ENCODE assay signal across 20 cellular contexts in genomic region chr7:105133358-105133757, GRCh38.
DNase-seq lines count a peak whose midpoint lies in the region; ATAC-seq and TF ChIP-seq lines count a peak whose summit lies in the region.
"Had no signal": no experiment of that assay in that cellular context is flagged by ENCODE, and none has a peak within 500 bp of the region (broad histone marks: within the 10 kb centered on the region; RNA-seq: fewer than 3 reads in every experiment).

No MANE protein-coding gene starts in this region.

- no peak overlapping the region for H2AFZ ChIP-seq in IMR-90 (replicated peaks; ENCODE audit: low read length, poor library complexity)

- H3K27me3 ChIP-seq in CD4-positive, alpha-beta memory T cell (ENCODE audit: insufficient read depth, low read length), result no peaks in the 10 kb centered on the region
- H3K27me3 ChIP-seq in IMR-90 (ENCODE audit: control insufficient read depth, insufficient read depth, low read length), result no peaks in the 10 kb centered on the region
- H3K27me3 ChIP-seq in dorsolateral prefrontal cortex, result no peaks in the 10 kb centered on the region
- H3K27me3 ChIP-seq: BLaER1, MG63 had no signal

- dilution Hi-C loops in IMR-90 (cut with HindIII; ENCODE audit: low sequenced_read_pairs, unreplicated experiment), result no loop called here

- H3K27ac ChIP-seq in CD4-positive, alpha-beta memory T cell (ENCODE audit: low read depth, low read length), result no peak overlapping the region
- H3K27ac ChIP-seq in IMR-90 (ENCODE audit: insufficient read depth, low read length), result no peak overlapping the region
- peak overlapping the region in 40 of 59 donors; percentile 1 to 91 (median 66) for H3K27ac ChIP-seq in dorsolateral prefrontal cortex
- H3K27ac ChIP-seq: BLaER1, RWPE1, SK-N-MC had no signal

- no peak overlapping the region for H2BK20ac ChIP-seq in IMR-90 (ENCODE audit: low read depth, low read length)

- no peak overlapping the region for H3K4me2 ChIP-seq in IMR-90 (ENCODE audit: low read depth, low read length)
- H3K4me2 ChIP-seq: BLaER1 had no signal

- peaks cover 19 to 27% (median 24%) of the 10 kb centered on the region in 4 donors for H3K4me1 Mint-ChIP-seq in CD4-positive, alpha-beta memory T cell
- peaks cover 68% of the 10 kb centered on the region for H3K4me1 Mint-ChIP-seq in nephron progenitor cell
- peaks cover 19% of the 10 kb centered on the region for H3K4me1 Mint-ChIP-seq in activated naive CD8-positive, alpha-beta T cell treated with anti-CD3 and anti-CD28 coated beads, Interleukin-2, amount 50 U/mL, for 24 hours

- POLR2A ChIA-PET in CD4-positive, alpha-beta memory T cell (lab: Charles Lee; ENCODE audit: partially characterized antibody), result no interaction called here
- POLR2A ChIA-PET in IMR-90 (lab: Charles Lee; ENCODE audit: unreplicated experiment), result no interaction called here

- in situ Hi-C loops in IMR-90 (cut with MboI; ENCODE audit: low sequenced_read_pairs), result loop anchor here (25.0 kb wide), 1 partner anchor 204 kb away; no protein-coding TSS in a partner anchor

- no peak overlapping the region for H2BK5ac ChIP-seq in IMR-90 (ENCODE audit: low read depth, low read length, poor library complexity, severe bottlenecking)

- no peak overlapping the region for H3K14ac ChIP-seq in IMR-90 (replicated peaks; ENCODE audit: low read depth, low read length)

- no peaks in the 10 kb centered on the region for H3K9me3 ChIP-seq in CD4-positive, alpha-beta memory T cell (ENCODE audit: control insufficient read depth in 1 of 2, low read length in 2 of 2)
- no peaks in the 10 kb centered on the region for H3K9me3 ChIP-seq in IMR-90 (ENCODE audit: control insufficient read depth, insufficient read depth, low read length)
- H3K9me3 ChIP-seq: BLaER1, MG63 had no signal

- H3K9me3 Mint-ChIP-seq in CD4-positive, alpha-beta memory T cell, result peaks cover 0 to 1% (median 0%) of the 10 kb centered on the region in 8 donors
- H3K9me3 Mint-ChIP-seq in nephron progenitor cell, result no peaks in the 10 kb centered on the region
- H3K9me3 Mint-ChIP-seq in activated naive CD8-positive, alpha-beta T cell treated with anti-CD3 and anti-CD28 coated beads, Interleukin-2, amount 50 U/mL, for 24 hours, result no peaks in the 10 kb centered on the region
- H3K9me3 Mint-ChIP-seq: CD8-positive, alpha-beta memory T cell had no signal

- H3K4ac ChIP-seq in IMR-90 (ENCODE audit: low read depth, low read length), result no peak overlapping the region

- H3K4me1 ChIP-seq in CD4-positive, alpha-beta memory T cell (ENCODE audit: insufficient read depth, low read length), result peaks cover 6% of the 10 kb centered on the region
- H3K4me1 ChIP-seq in IMR-90 (ENCODE audit: control insufficient read depth, insufficient read depth, low read length), result peaks cover 6% of the 10 kb centered on the region

- H4K8ac ChIP-seq in IMR-90 (ENCODE audit: low read depth in 2 of 2, low read length in 2 of 2), result no peak overlapping the region

- peaks cover 30 to 71% of the 10 kb centered on the region in 2 experiments for H3K79me1 ChIP-seq in IMR-90 (ENCODE audit: low read depth in 1 of 2, low read length in 2 of 2)

- H3K36me3 Mint-ChIP-seq in CD4-positive, alpha-beta memory T cell, result peaks cover 36 to 55% of the 10 kb centered on the region in 2 donors
- H3K36me3 Mint-ChIP-seq in nephron progenitor cell (ENCODE audit: low read depth), result peaks cover 73% of the 10 kb centered on the region
- peaks cover 15% of the 10 kb centered on the region for H3K36me3 Mint-ChIP-seq in activated naive CD8-positive, alpha-beta T cell treated with anti-CD3 and anti-CD28 coated beads, Interleukin-2, amount 50 U/mL, for 24 hours (ENCODE audit: low read depth)

- TF ChIP-seq CTCF in IMR-90 (conservative IDR thresholded peaks at IDR 0.05; ENCODE audit: low read depth, low read length) (no peak), dorsolateral prefrontal cortex (IDR thresholded peaks at IDR 0.05 in 54 of 56, conservative IDR thresholded peaks at IDR 0.05 in 2 of 56; ENCODE audit: low read depth in 1 of 56, partially characterized antibody in 56 of 56) (no peak), nephron progenitor cell (IDR thresholded peaks at IDR 0.05) (no peak)

- H3K23ac ChIP-seq in IMR-90 (ENCODE audit: low read depth, low read length), result 0 out of 2 replicates have a peak overlapping the region, but pooled peaks have one; percentile 32

- no peak overlapping the region for H3K18ac ChIP-seq in IMR-90 (ENCODE audit: low read depth, low read length)

- H3K9ac ChIP-seq in IMR-90 (ENCODE audit: low read depth, low read length), result no peak overlapping the region
- H3K9ac ChIP-seq: BLaER1 had no signal

- TF ChIP-seq POLR2A in IMR-90 (IDR thresholded peaks at IDR 0.05; ENCODE audit: low read depth, low read length), result no peak

- H3K4me3 ChIP-seq in CD4-positive, alpha-beta memory T cell (ENCODE audit: low read length in 2 of 2), result no peak overlapping the region
- H3K4me3 ChIP-seq in IMR-90 (ENCODE audit: insufficient read depth, low read depth, low read length), result no peak overlapping the region
- no peak overlapping the region for H3K4me3 ChIP-seq in dorsolateral prefrontal cortex
- H3K4me3 ChIP-seq: BLaER1, K562, MG63, SK-N-MC had no signal

- CTCF ChIA-PET in CD4-positive, alpha-beta memory T cell (lab: Charles Lee; ENCODE audit: partially characterized antibody), result no interaction called here
- CTCF ChIA-PET in IMR-90 (lab: Yijun Ruan, JAX), result no interaction called here

- ATAC-seq in IMR-90 (ENCODE audit: low read depth) (no peak), esophagus mucosa (no peak), HG03469 (IDR thresholded peaks at IDR 0.05; ENCODE audit: unreplicated experiment) (no peak)
- ATAC-seq in activated naive CD8-positive, alpha-beta T cell treated with anti-CD3 and anti-CD28 coated beads, Interleukin-2, amount 50 U/mL, for 24 hours, result no peak
- ATAC-seq: K562, PC-3 had no signal

- no peak overlapping the region for H3K56ac ChIP-seq in IMR-90 (ENCODE audit: extremely low read depth, insufficient read depth, low read length)

- peaks cover 10% of the 10 kb centered on the region for H3K9me1 ChIP-seq in IMR-90 (ENCODE audit: insufficient read depth, low read length)

- H2AK5ac ChIP-seq in IMR-90 (ENCODE audit: low read depth, low read length), result no peak overlapping the region; the same call in 1 of the 2 replicates

- no peak overlapping the region for H2BK15ac ChIP-seq in IMR-90 (ENCODE audit: low read depth, low read length)

- BruUV-seq in IMR-90 (replicated peaks; lab: Mats Ljungman, UMichigan), result no TSS peak

- 100% methylated on average over 1 of the region's 7 CpGs; no CpG with 5 or more reads in 1 of the 2 experiments for WGBS in IMR-90 (ENCODE audit: extremely low coverage in 2 of 2, insufficient read length in 1 of 2), 2 experiments

- no peak for TF ChIP-seq RAD21 in IMR-90 (IDR thresholded peaks at IDR 0.05; ENCODE audit: low read length)

- H3K36me3 ChIP-seq in CD4-positive, alpha-beta memory T cell (ENCODE audit: insufficient read depth, low read length), result peaks cover 22% of the 10 kb centered on the region
- peaks cover 15% of the 10 kb centered on the region for H3K36me3 ChIP-seq in IMR-90 (ENCODE audit: control insufficient read depth, insufficient read depth, low read length)
- H3K36me3 ChIP-seq: MG63 had no signal

- H3K4me3 Mint-ChIP-seq in CD4-positive, alpha-beta memory T cell, result no peak overlapping the region
- H3K4me3 Mint-ChIP-seq in nephron progenitor cell, result no peak overlapping the region
- H3K4me3 Mint-ChIP-seq in activated naive CD8-positive, alpha-beta T cell treated with anti-CD3 and anti-CD28 coated beads, Interleukin-2, amount 50 U/mL, for 24 hours, result no peak overlapping the region
- H3K4me3 Mint-ChIP-seq: CD8-positive, alpha-beta memory T cell had no signal

- no peak overlapping the region for H4K91ac ChIP-seq in IMR-90 (ENCODE audit: insufficient read depth, low read depth, low read length)

- H2BK120ac ChIP-seq in IMR-90 (ENCODE audit: low read depth, low read length), result no peak overlapping the region

- peaks cover 18% of the 10 kb centered on the region; the same call in 1 of the 2 replicates for H4K20me1 ChIP-seq in IMR-90 (ENCODE audit: insufficient read depth, low read length)
- H4K20me1 ChIP-seq: BLaER1 had no signal

- no peak for DNase-seq in CD4-positive, alpha-beta memory T cell
- DNase-seq in IMR-90 (no peak), dorsolateral prefrontal cortex (peak in 1 of 10 donors; percentile 62), nephron progenitor cell (no peak), activated gamma-delta T cell treated with Interleukin-2 at 50 U/mL for 16 hours (no peak)
- no peak for DNase-seq in activated naive CD8-positive, alpha-beta T cell treated with anti-CD3 and anti-CD28 coated beads, Interleukin-2, amount 50 U/mL, for 24 hours
- DNase-seq: CD8-positive, alpha-beta memory T cell; MG63; NCI-H1417; NCI-H187; NCI-H446; NCI-H526; PC-3; SHP77 treated with DMSO at 0.1 percent for 48 hours had no signal

- H3K27ac Mint-ChIP-seq in CD4-positive, alpha-beta memory T cell, result peak overlapping the region in 5 of 7 donors; percentile 7 to 79 (median 76)
- H3K27ac Mint-ChIP-seq in nephron progenitor cell, result peak overlapping the region; percentile 87
- H3K27ac Mint-ChIP-seq in activated naive CD8-positive, alpha-beta T cell treated with anti-CD3 and anti-CD28 coated beads, Interleukin-2, amount 50 U/mL, for 24 hours, result no peak overlapping the region

- H2AK9ac ChIP-seq in IMR-90 (replicated peaks; ENCODE audit: low read depth, low read length, poor library complexity), result no peak overlapping the region

- no peaks in the 10 kb centered on the region for H3K27me3 Mint-ChIP-seq in CD4-positive, alpha-beta memory T cell
- peaks cover 2% of the 10 kb centered on the region for H3K27me3 Mint-ChIP-seq in nephron progenitor cell (ENCODE audit: low read depth, poor library complexity)
- H3K27me3 Mint-ChIP-seq in activated naive CD8-positive, alpha-beta T cell treated with anti-CD3 and anti-CD28 coated beads, Interleukin-2, amount 50 U/mL, for 24 hours, result no peaks in the 10 kb centered on the region
- H3K27me3 Mint-ChIP-seq: CD8-positive, alpha-beta memory T cell had no signal

- H4K5ac ChIP-seq in IMR-90 (ENCODE audit: low read depth, low read length), result no peak overlapping the region

- intact Hi-C loops in CD4-positive, alpha-beta memory T cell (cut with micrococcal nuclease), result no loop called here
- intact Hi-C loops in IMR-90 (cut with micrococcal nuclease) (no loop called here), dorsolateral prefrontal cortex (cut with DNase I) (loop anchor here in 1 of 2 donors (10.0 kb wide), 1 partner anchor 351 kb away; no protein-coding TSS in a partner anchor)

TF ChIP-seq in IMR-90, 13 proteins besides CTCF, POLR2A, EP300 and RAD21:
- no peak for TF ChIP-seq BHLHE40 (IDR thresholded peaks at IDR 0.05; ENCODE audit: low read depth, low read length)
- TF ChIP-seq MAZ (IDR thresholded peaks at IDR 0.05; ENCODE audit: borderline replicate concordance, low read depth, low read length), result no peak
- no peak for TF ChIP-seq CHD1 (IDR thresholded peaks at IDR 0.05; ENCODE audit: low read depth, low read length)

Comparison
In these comparisons a context has a peak if more than half of its experiments do, and no peak if none do; other contexts are left out.
1. H3K27ac ChIP-seq: peak in dorsolateral prefrontal cortex (40 of 59); none in CD4-positive, alpha-beta memory T cell (single experiment) and IMR-90 (single experiment).